Comparison of ENCODE assay signal across 2 cellular contexts in genomic region chr19:35844482-35845214, GRCh38.
TF ChIP-seq lines count a peak whose summit lies in the region.

No MANE protein-coding gene starts in this region.

TF ChIP-seq in A549, 52 proteins besides CTCF, POLR2A, EP300 and RAD21:
- TF ChIP-seq RARB (CRISPR knock-in tag; IDR thresholded peaks at IDR 0.05) (no peak), CHD2 (IDR thresholded peaks at IDR 0.05; ENCODE audit: low read length, partially characterized antibody) (peak; percentile 18)

TF ChIP-seq in GM23338, 12 proteins besides CTCF, POLR2A, EP300 and RAD21:
- TF ChIP-seq REST (IDR thresholded peaks at IDR 0.05; ENCODE audit: unreplicated experiment) = no peak
- TF ChIP-seq JUNB (IDR thresholded peaks at IDR 0.05; ENCODE audit: unreplicated experiment) = no peak
- no peak for TF ChIP-seq CREB1 (CRISPR knock-in tag; IDR thresholded peaks at IDR 0.05; ENCODE audit: low read depth)
- no peak for TF ChIP-seq ETS1 (IDR thresholded peaks at IDR 0.05)
- no peak for TF ChIP-seq ZNF331 (CRISPR knock-in tag; IDR thresholded peaks at IDR 0.05; ENCODE audit: low read depth)
- TF ChIP-seq EZH2phosphoT487 (IDR thresholded peaks at IDR 0.05; ENCODE audit: unreplicated experiment) = no peak
- no peak for TF ChIP-seq NANOG (IDR thresholded peaks at IDR 0.05; ENCODE audit: borderline replicate concordance)
- no peak for TF ChIP-seq ZNF114 (CRISPR knock-in tag; IDR thresholded peaks at IDR 0.05)
- no peak for TF ChIP-seq EZH2 (IDR thresholded peaks at IDR 0.05; ENCODE audit: low read depth, unreplicated experiment)
- no peak for TF ChIP-seq POLR2AphosphoS5 (IDR thresholded peaks at IDR 0.05; ENCODE audit: low read depth)
- no peak for TF ChIP-seq STAT1 (IDR thresholded peaks at IDR 0.05; ENCODE audit: unreplicated experiment)
- TF ChIP-seq ZNF462 (CRISPR knock-in tag; IDR thresholded peaks at IDR 0.05) = no peak
